In genomic region chrX:135985974-135986312, GRCh38 we compare ENCODE assay signal across 7 cellular contexts. TPM values are rescaled to one million over a fixed set of nuclear protein-coding genes. Genes with fewer than 3 reads are reported as not detected.
DNase-seq lines count a peak whose midpoint lies in the region; ATAC-seq lines count a peak whose summit lies in the region.

No MANE protein-coding gene starts in this region.

- H3K27ac Mint-ChIP-seq in activated naive CD4-positive, alpha-beta T cell treated with anti-CD3 and anti-CD28 coated beads, Interleukin-2, amount 50 U/mL, for 72 hours: peak overlapping the region; percentile 72 to 88
- peak overlapping the region; percentile 65 to 84 (median 80) for H3K27ac Mint-ChIP-seq in immature natural killer cell
- H3K27ac Mint-ChIP-seq in stimulated activated naive CD8-positive, alpha-beta T cell treated with anti-CD3 and anti-CD28 coated beads, Interleukin-15, amount 100 ng/mL, for 72 hours: peak overlapping the region; percentile 82 to 92

- DNase-seq in HuH-7 (ENCODE audit: low spot score): peak; percentile 9
- no peak for DNase-seq in activated naive CD4-positive, alpha-beta T cell treated with anti-CD3 and anti-CD28 coated beads, Interleukin-2, amount 50 U/mL, for 72 hours (ENCODE audit: low spot score in 2 of 2)
- no peak for DNase-seq in immature natural killer cell
- no peak for DNase-seq in stimulated activated naive CD8-positive, alpha-beta T cell treated with anti-CD3 and anti-CD28 coated beads, Interleukin-15, amount 100 ng/mL, for 72 hours
- no peak for DNase-seq in COLO668 (lab: John Stamatoyannopoulos, UW; ENCODE audit: unreplicated experiment)
- DNase-seq in putamen (ENCODE audit: low spot score): no peak

- peaks cover 10 to 11% of the 10 kb centered on the region in 2 donors for H3K9me3 Mint-ChIP-seq in activated naive CD4-positive, alpha-beta T cell treated with anti-CD3 and anti-CD28 coated beads, Interleukin-2, amount 50 U/mL, for 72 hours
- peaks cover 0 to 1% (median 0%) of the 10 kb centered on the region in 6 donors for H3K9me3 Mint-ChIP-seq in immature natural killer cell
- no peaks in the 10 kb centered on the region for H3K9me3 Mint-ChIP-seq in stimulated activated naive CD8-positive, alpha-beta T cell treated with anti-CD3 and anti-CD28 coated beads, Interleukin-15, amount 100 ng/mL, for 72 hours

- H3K4me3 Mint-ChIP-seq in immature natural killer cell: peak overlapping the region; percentile 86 to 91 (median 88)
- peak overlapping the region; percentile 92 to 95 for H3K4me3 Mint-ChIP-seq in stimulated activated naive CD8-positive, alpha-beta T cell treated with anti-CD3 and anti-CD28 coated beads, Interleukin-15, amount 100 ng/mL, for 72 hours

- peaks cover 5 to 22% of the 10 kb centered on the region in 2 donors for H3K36me3 Mint-ChIP-seq in activated naive CD4-positive, alpha-beta T cell treated with anti-CD3 and anti-CD28 coated beads, Interleukin-2, amount 50 U/mL, for 72 hours
- H3K36me3 Mint-ChIP-seq in immature natural killer cell: no peaks in the 10 kb centered on the region

- peaks cover 1 to 11% (median 2%) of the 10 kb centered on the region in 3 donors for H3K27me3 Mint-ChIP-seq in immature natural killer cell (ENCODE audit: low read depth in 3 of 3)
- no peaks in the 10 kb centered on the region for H3K27me3 Mint-ChIP-seq in stimulated activated naive CD8-positive, alpha-beta T cell treated with anti-CD3 and anti-CD28 coated beads, Interleukin-15, amount 100 ng/mL, for 72 hours

- H3K4me1 Mint-ChIP-seq in immature natural killer cell: peaks cover 34 to 53% of the 10 kb centered on the region in 2 donors
- H3K4me1 Mint-ChIP-seq in stimulated activated naive CD8-positive, alpha-beta T cell treated with anti-CD3 and anti-CD28 coated beads, Interleukin-15, amount 100 ng/mL, for 72 hours: peaks cover 55% of the 10 kb centered on the region

- no peak for ATAC-seq in activated naive CD4-positive, alpha-beta T cell treated with anti-CD3 and anti-CD28 coated beads, Interleukin-2, amount 50 U/mL, for 72 hours
- no peak for ATAC-seq in stimulated activated naive CD8-positive, alpha-beta T cell treated with anti-CD3 and anti-CD28 coated beads, Interleukin-15, amount 100 ng/mL, for 72 hours
- no peak for ATAC-seq in HG02970 (IDR thresholded peaks at IDR 0.05; ENCODE audit: low FRiP score, unreplicated experiment)

RNA-seq across cellular contexts. Expression of gene SLC9A6, which starts 0.7 kb away (rescaled TPM):
- 10 to 100 TPM; 11.3 to 12.5 TPM for total RNA-seq in activated naive CD4-positive, alpha-beta T cell treated with anti-CD3 and anti-CD28 coated beads, Interleukin-2, amount 50 U/mL, for 72 hours
- polyA plus RNA-seq in immature natural killer cell: 10 to 100 TPM; 13.2 to 20.5 (median 18.6) TPM

RNA-seq across cellular contexts. Expression of gene MMGT1, which starts 12.2 kb away (rescaled TPM):
- total RNA-seq in activated naive CD4-positive, alpha-beta T cell treated with anti-CD3 and anti-CD28 coated beads, Interleukin-2, amount 50 U/mL, for 72 hours: 10 to 100 TPM; 12.4 to 20.1 TPM
- 10 to 100 TPM in 1 of 3 donors, 1 to 10 TPM in 2; 5.7 to 10.6 (median 8.1) TPM for polyA plus RNA-seq in immature natural killer cell
